ENCODE assay signal across 8 cellular contexts in the genomic region with DNA sequence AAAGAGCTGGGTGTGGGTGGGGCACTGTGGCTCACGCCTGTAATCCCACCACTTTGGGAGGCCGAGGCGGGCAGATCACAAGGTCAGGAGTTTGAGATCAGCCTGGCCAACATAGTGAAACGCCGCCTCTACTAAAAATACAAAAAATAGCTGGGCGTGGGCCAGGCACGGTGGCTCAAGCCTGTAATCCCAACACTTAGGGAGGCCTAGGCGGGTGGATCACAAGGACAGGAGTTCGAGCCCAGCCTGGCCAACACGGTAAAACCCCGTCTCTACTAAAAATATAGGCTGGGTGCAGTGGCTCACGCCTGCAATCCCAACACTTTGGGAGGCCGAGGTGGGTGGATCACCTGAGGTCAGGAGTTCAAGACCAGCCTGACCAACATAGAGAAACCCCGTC. TPM values are rescaled to one million over a fixed set of nuclear protein-coding genes. Genes with fewer than 3 reads are reported as not detected.
DNase-seq lines count a peak whose midpoint lies in the region; ATAC-seq and TF ChIP-seq lines count a peak whose summit lies in the region.
"Not testable (repeated sequence)": the region's sequence is repeated elsewhere in the genome, so short reads cannot be mapped to it uniquely, and the experiment has no call there.

No MANE protein-coding gene starts in this region.

- TF ChIP-seq POLR2A in right lobe of liver (IDR thresholded peaks at IDR 0.05), result not testable (repeated sequence)

- H3K27ac Mint-ChIP-seq in activated B cell treated with CpG ODN at 0.5 μM for 24 hours, result peak overlapping the region; percentile 50
- H3K27ac Mint-ChIP-seq in glutamatergic neuron (ENCODE audit: unreplicated experiment); neural crest cell (ENCODE audit: unreplicated experiment): not testable (repeated sequence)

- not testable (repeated sequence) for H3K36me3 ChIP-seq in BLaER1; Loucy (ENCODE audit: insufficient read depth, low read length); right lobe of liver; aorta (ENCODE audit: control insufficient read depth in 1 of 2, insufficient read depth in 2 of 2, low read length in 1 of 2)

- not testable (repeated sequence) for H3K4me3 Mint-ChIP-seq in activated B cell treated with CpG ODN at 0.5 μM for 24 hours
- H3K4me3 Mint-ChIP-seq in glutamatergic neuron (ENCODE audit: unreplicated experiment) (peak overlapping the region; percentile 79), neural crest cell (peak overlapping the region; percentile 19)

- H3K4me1 Mint-ChIP-seq in activated B cell treated with CpG ODN at 0.5 μM for 24 hours, result peaks cover 62% of the 10 kb centered on the region
- H3K4me1 Mint-ChIP-seq in glutamatergic neuron (ENCODE audit: low read depth, unreplicated experiment), result peaks cover 36% of the 10 kb centered on the region
- H3K4me1 Mint-ChIP-seq in neural crest cell, result peaks cover 39% of the 10 kb centered on the region

- DNase-seq in activated B cell treated with CpG ODN at 0.5 μM for 24 hours; glutamatergic neuron; neural crest cell (ENCODE audit: low read depth, low spot score): not testable (repeated sequence)
- peak in 2 of 3 donors; percentile 11 for DNase-seq in right lobe of liver
- peak; percentile 34 for DNase-seq in sciatic nerve (ENCODE audit: low spot score)
- DNase-seq in aorta, result peak; percentile 35 to 40

- not testable (repeated sequence) for H3K9me2 ChIP-seq in Loucy (replicated peaks; ENCODE audit: low read depth, low read length)

- not testable (repeated sequence) for ATAC-seq in activated B cell treated with CpG ODN at 0.5 μM for 24 hours (ENCODE audit: low read depth); right lobe of liver; sciatic nerve; aorta (ENCODE audit: low FRiP score)

- not testable (repeated sequence) for H2AFZ ChIP-seq in Loucy (ENCODE audit: low read length)

- H3K9me3 Mint-ChIP-seq in activated B cell treated with CpG ODN at 0.5 μM for 24 hours, neural crest cell: not testable (repeated sequence)
- H3K9me3 Mint-ChIP-seq in glutamatergic neuron (ENCODE audit: unreplicated experiment), result peaks cover 21% of the 10 kb centered on the region

- peaks cover 20% of the 10 kb centered on the region for H3K36me3 Mint-ChIP-seq in activated B cell treated with CpG ODN at 0.5 μM for 24 hours (ENCODE audit: low read depth)
- H3K36me3 Mint-ChIP-seq in glutamatergic neuron (ENCODE audit: unreplicated experiment); neural crest cell (ENCODE audit: low read depth): not testable (repeated sequence)

- not testable (repeated sequence) for H3K27ac ChIP-seq in BLaER1; right lobe of liver; aorta (ENCODE audit: low read depth in 1 of 2, low read length in 2 of 2)

- POLR2A ChIA-PET in activated B cell treated with CpG ODN at 0.5 μM for 24 hours (lab: Charles Lee), result interaction anchor here (0.8 to 1.5 kb wide), 3 partner anchors 30 to 165 kb away, joined by 4 to 6 read pairs (median 5); no protein-coding TSS in a partner anchor

- intact Hi-C loops in activated B cell treated with CpG ODN at 0.5 μM for 24 hours (cut with micrococcal nuclease); right lobe of liver (cut with DNase I); sciatic nerve (cut with DNase I); aorta (cut with DNase I): not testable (repeated sequence)

- H3K4me1 ChIP-seq in BLaER1 (peaks cover 57% of the 10 kb centered on the region), Loucy (ENCODE audit: insufficient read depth, low read length, poor library complexity, severe bottlenecking) (peaks cover 34% of the 10 kb centered on the region), right lobe of liver (peaks cover 0 to 17% (median 8%) of the 10 kb centered on the region in 4 donors)
- not testable (repeated sequence) for H3K4me1 ChIP-seq in aorta (ENCODE audit: control insufficient read depth in 1 of 2, insufficient read depth in 2 of 2, low read length in 2 of 2)

- H3K79me2 ChIP-seq in Loucy (ENCODE audit: insufficient read depth, low read length), result peaks cover 61% of the 10 kb centered on the region

- peaks cover 87% of the 10 kb centered on the region for H4K20me1 ChIP-seq in BLaER1
- not testable (repeated sequence) for H4K20me1 ChIP-seq in Loucy (ENCODE audit: insufficient read depth, low read length, poor library complexity, severe bottlenecking)

- CTCF ChIA-PET in activated B cell treated with CpG ODN at 0.5 μM for 24 hours (lab: Charles Lee), result interaction anchor here (1.2 to 1.4 kb wide), 2 partner anchors 194 to 207 kb away, joined by 3 to 4 read pairs; no protein-coding TSS in a partner anchor

- H3K9me3 ChIP-seq in BLaER1; Loucy (ENCODE audit: insufficient read depth, low read depth, low read length); right lobe of liver; aorta (ENCODE audit: control insufficient read depth, low read length): not testable (repeated sequence)

- not testable (repeated sequence) for H3K27me3 Mint-ChIP-seq in activated B cell treated with CpG ODN at 0.5 μM for 24 hours; glutamatergic neuron (ENCODE audit: unreplicated experiment); neural crest cell (ENCODE audit: low read depth)

- H3F3A ChIP-seq in Loucy (ENCODE audit: low read depth), result not testable (repeated sequence)

- 79% methylated on average over 8 of the region's 14 CpGs for WGBS in right lobe of liver (ENCODE audit: insufficient coverage, low coverage, low lambda C conversion rate, missing lambda C conversion rate)
- 94 to 95% methylated on average over 14 of the region's 14 CpGs for WGBS in aorta, 2 donors

- H3K4me3 ChIP-seq in BLaER1; Loucy (ENCODE audit: low read length, poor library complexity, severe bottlenecking); right lobe of liver; aorta (ENCODE audit: low read length in 2 of 2): not testable (repeated sequence)

- not testable (repeated sequence) for H3K27me3 ChIP-seq in BLaER1; Loucy (ENCODE audit: insufficient read depth, low read length, poor library complexity, severe bottlenecking); right lobe of liver; aorta (ENCODE audit: control insufficient read depth in 1 of 2, insufficient read depth in 2 of 2, low read length in 1 of 2)

- H3K4me2 ChIP-seq in BLaER1, result peak overlapping the region; percentile 100; the same call in 1 of the 2 replicates
- peak overlapping the region; percentile 42 for H3K4me2 ChIP-seq in Loucy (ENCODE audit: low read depth, low read length, poor library complexity, severe bottlenecking)

- TF ChIP-seq CTCF in Loucy (conservative IDR thresholded peaks at IDR 0.05; ENCODE audit: low read length); activated B cell treated with CpG ODN at 0.5 μM for 24 hours (IDR thresholded peaks at IDR 0.05); glutamatergic neuron (IDR thresholded peaks at IDR 0.05; ENCODE audit: partially characterized antibody, unreplicated experiment); right lobe of liver (IDR thresholded peaks at IDR 0.05); neural crest cell (conservative IDR thresholded peaks at IDR 0.05): not testable (repeated sequence)

- H3K9ac ChIP-seq in BLaER1; Loucy (ENCODE audit: low read depth, low read length, poor library complexity, severe bottlenecking): not testable (repeated sequence)

RNA-seq across cellular contexts. Expression of gene VAV2, which starts 3.4 kb away (rescaled TPM):
- total RNA-seq in activated B cell treated with CpG ODN at 0.5 μM for 24 hours, result 92.9 and 99.6 TPM in 2 replicates
- total RNA-seq in glutamatergic neuron (ENCODE audit: unreplicated experiment), result 270 TPM
- total RNA-seq in right lobe of liver, result 10 to 100 TPM; 30.1 to 44.3 (median 34.9) TPM
- 40.6 and 47.0 TPM in 2 replicates for total RNA-seq in neural crest cell
- total RNA-seq in sciatic nerve, result 20.5 TPM
- 10 to 100 TPM; 12.0 to 25.4 TPM for total RNA-seq in aorta
- polyA plus RNA-seq in aorta, result 10 to 100 TPM in 1 of 2 donors, 1 to 10 TPM in 1; 9.0 to 11.6 TPM

RNA-seq across cellular contexts. Expression of gene BRD3OS, which starts 36.5 kb away (rescaled TPM):
- total RNA-seq in activated B cell treated with CpG ODN at 0.5 μM for 24 hours, result 17.3 and 19.3 TPM in 2 replicates
- total RNA-seq in glutamatergic neuron (ENCODE audit: unreplicated experiment), result 31.6 TPM
- 1 to 10 TPM; 3.2 to 8.1 (median 5.9) TPM for total RNA-seq in right lobe of liver
- total RNA-seq in neural crest cell, result 25.9 and 30.7 TPM in 2 replicates
- 16.4 TPM for total RNA-seq in sciatic nerve
- total RNA-seq in aorta, result 10 to 100 TPM in 1 of 2 donors, 1 to 10 TPM in 1; 8.3 to 17.3 TPM
- 10 to 100 TPM in 1 of 2 donors, 1 to 10 TPM in 1; 5.8 to 13.8 TPM for polyA plus RNA-seq in aorta
